In genomic region chrX:129108936-129109335, GRCh38 we compare ENCODE assay signal across 29 cellular contexts.
DNase-seq lines count a peak whose midpoint lies in the region; ATAC-seq lines count a peak whose summit lies in the region.
"Had no signal": no experiment of that assay in that cellular context is flagged by ENCODE, and none has a peak within 500 bp of the region (broad histone marks: within the 10 kb centered on the region; RNA-seq: fewer than 3 reads in every experiment).

No MANE protein-coding gene starts in this region.

- H3K27ac ChIP-seq in caudate nucleus (ENCODE audit: low read depth, low read length): no peak overlapping the region
- H3K27ac ChIP-seq: BLaER1, brain microvascular endothelial cell, heart left ventricle, KMS-11, right lobe of liver, uterus, VCaP had no signal

- no peak for ATAC-seq in GM18519 (IDR thresholded peaks at IDR 0.05; ENCODE audit: low FRiP score, unreplicated experiment)
- ATAC-seq: activated T-cell treated with anti-CD3 and anti-CD28 coated beads, Interleukin-2, amount 50 U/mL, for 4 hours; GM23338; heart left ventricle; right lobe of liver; SK-N-SH treated with all-trans-retinoic acid at 6 μM for 48 hours; stimulated activated naive B cell treated with anti-CD40 and anti-IgM and Interleukin-4, amounts not matched to agents 10 μg/mL and 1 μg/mL and 100 μg/mL, for 72 hours had no signal

- DNase-seq in COR-L47 (lab: John Stamatoyannopoulos, UW): peak; percentile 68
- DNase-seq in NCI-H1092 (lab: John Stamatoyannopoulos, UW): peak; percentile 75
- peak; percentile 88 for DNase-seq in NCI-H2107 (lab: John Stamatoyannopoulos, UW)
- peak; percentile 70 for DNase-seq in NCI-H82 (lab: John Stamatoyannopoulos, UW)
- no peak for DNase-seq in NCI-H187 (lab: John Stamatoyannopoulos, UW)
- DNase-seq in caudate nucleus (lab: John Stamatoyannopoulos, UW): no peak
- no peak for DNase-seq in C1 segment of cervical spinal cord (lab: John Stamatoyannopoulos, UW)
- DNase-seq: activated CD4-positive, alpha-beta T cell treated with anti-CD3 and anti-CD28 coated beads for 48 hours; activated T-cell treated with anti-CD3 and anti-CD28 coated beads, Interleukin-2, amount 50 U/mL, for 4 hours; brain microvascular endothelial cell; effector memory CD4-positive, alpha-beta T cell; erythroblast; foreskin fibroblast; GDM1; heart left ventricle; kidney glomerular epithelial cell; NCI-H446; right lobe of liver; RPMI8226; stimulated activated CD4-positive, alpha-beta T cell treated with anti-CD3 and anti-CD28 coated beads, Interleukin-12 subunit alpha, Interleukin-12 subunit beta, amount 100 ng/mL, for 4 hours; stimulated activated CD4-positive, alpha-beta T cell treated with anti-CD3 and anti-CD28 coated beads, Interleukin-4, amount 100 ng/mL, for 24 hours; stimulated activated naive B cell treated with anti-CD40 and anti-IgM and Interleukin-4, amounts not matched to agents 10 μg/mL and 1 μg/mL and 100 μg/mL, for 72 hours; uterus had no signal

Comparison
In these comparisons a context has a peak if more than half of its experiments do, and no peak if none do; other contexts are left out.
1. DNase-seq: peak in COR-L47 (single experiment), NCI-H1092 (single experiment), NCI-H2107 (single experiment) and NCI-H82 (single experiment); none in NCI-H187 (0 of 2), caudate nucleus (0 of 61) and C1 segment of cervical spinal cord (0 of 14).